8 cellular contexts compared by ENCODE assay signal in the genomic region with DNA sequence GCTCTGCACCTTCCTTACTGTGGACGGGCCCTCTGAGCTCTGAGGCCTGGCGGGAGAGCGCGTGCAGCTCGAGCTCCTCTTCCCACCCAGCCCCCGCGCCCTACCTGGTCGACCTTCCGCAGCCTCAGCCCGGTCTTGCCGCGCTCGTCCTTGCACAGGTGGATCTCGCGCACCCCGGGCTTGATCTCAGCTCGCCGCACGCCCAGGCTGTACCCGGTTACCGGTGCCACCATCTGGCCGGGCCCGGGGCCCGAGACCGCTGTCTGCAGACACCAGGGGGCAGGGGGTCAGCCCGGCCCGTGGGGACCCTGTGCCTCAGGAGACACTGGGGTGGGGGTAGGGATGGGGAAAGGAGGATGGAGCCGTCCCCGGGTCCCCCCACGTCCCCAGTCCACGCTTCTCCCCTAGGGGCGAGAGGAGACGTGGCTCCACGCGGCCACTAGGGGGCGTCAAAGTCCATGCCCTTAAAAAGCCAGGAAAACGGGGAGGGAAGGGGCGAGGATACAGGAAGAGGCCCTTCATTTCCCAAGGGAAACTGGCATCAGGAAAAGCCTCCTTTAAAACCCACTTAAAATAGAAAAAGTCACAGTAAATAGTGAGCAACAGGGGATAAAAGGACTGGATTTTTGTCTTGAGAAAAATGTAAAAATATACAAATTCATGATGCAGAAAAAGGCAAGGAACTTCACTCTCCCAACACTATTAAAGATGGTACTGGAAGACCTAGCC. TPM values are rescaled to one million over a fixed set of nuclear protein-coding genes. Genes with fewer than 3 reads are reported as not detected.
DNase-seq lines count a peak whose midpoint lies in the region; ATAC-seq and TF ChIP-seq lines count a peak whose summit lies in the region.

No MANE protein-coding gene starts in this region.

- no peak overlapping the region for H3K4me3 ChIP-seq in Panc1 (ENCODE audit: low read depth in 2 of 2, low read length in 2 of 2)
- peak overlapping the region; percentile 23 for H3K4me3 ChIP-seq in neural cell (ENCODE audit: low read length)

- H3K9me2 ChIP-seq in neural cell (ENCODE audit: insufficient read depth, low read length) = no peaks in the 10 kb centered on the region

- intact Hi-C loops in Panc1 (cut with micrococcal nuclease; ENCODE audit: unreplicated experiment) = loop anchor here (1.0 kb wide), 1 partner anchor 124 kb away; no protein-coding TSS in a partner anchor
- intact Hi-C loops in activated T-helper 2 cell treated with anti-CD3 and anti-CD28 coated beads, Interferon-gamma antibody, Interleukin-2, Interleukin-4, amounts not matched to agents 10 μg/mL and 5 μg/mL and 100 μg/mL, durations not matched to agents 14 hours and 24 hours and 36 hours (cut with micrococcal nuclease) = loop anchor here (1.0 kb wide), 1 partner anchor 124 kb away; no protein-coding TSS in a partner anchor

- H4K20me1 ChIP-seq in neural cell (ENCODE audit: insufficient read depth) = no peaks in the 10 kb centered on the region

- H3K36me3 ChIP-seq in Panc1 (ENCODE audit: control insufficient read depth, insufficient read depth, low read length) (no peaks in the 10 kb centered on the region), neural cell (ENCODE audit: insufficient read depth, low read length) (no peaks in the 10 kb centered on the region)

- no TSS peak for BruUV-seq in Panc1 (replicated peaks; lab: Mats Ljungman, UMichigan)

- POLR2A ChIA-PET in Panc1 (lab: Charles Lee) = no interaction called here

- H2AFZ ChIP-seq in neural cell (ENCODE audit: low read depth, low read length) = no peak overlapping the region

- no peak overlapping the region for H3K4me2 ChIP-seq in neural cell (ENCODE audit: low read length)

- no peak overlapping the region for H3K9ac ChIP-seq in neural cell (ENCODE audit: low read length)

- no peak overlapping the region for H3K27ac Mint-ChIP-seq in activated T-helper 2 cell treated with anti-CD3 and anti-CD28 coated beads, Interferon-gamma antibody, Interleukin-2, Interleukin-4, amounts not matched to agents 10 μg/mL and 5 μg/mL and 100 μg/mL, durations not matched to agents 14 hours and 24 hours and 36 hours

- H3K4me1 Mint-ChIP-seq in activated T-helper 2 cell treated with anti-CD3 and anti-CD28 coated beads, Interferon-gamma antibody, Interleukin-2, Interleukin-4, amounts not matched to agents 10 μg/mL and 5 μg/mL and 100 μg/mL, durations not matched to agents 14 hours and 24 hours and 36 hours (ENCODE audit: low read depth) = peaks cover 14% of the 10 kb centered on the region

- no peak for TF ChIP-seq EP300 in neural cell (conservative IDR thresholded peaks at IDR 0.05; ENCODE audit: poor library complexity, severe bottlenecking)

- in situ Hi-C loops in Panc1 (cut with HindIII; ENCODE audit: low pct_unique_long_range_greater_than_20kb, low sequenced_read_pairs) = no loop called here

- H3K4me3 Mint-ChIP-seq in activated T-helper 2 cell treated with anti-CD3 and anti-CD28 coated beads, Interferon-gamma antibody, Interleukin-2, Interleukin-4, amounts not matched to agents 10 μg/mL and 5 μg/mL and 100 μg/mL, durations not matched to agents 14 hours and 24 hours and 36 hours (ENCODE audit: low read depth) = no peak overlapping the region

- TF ChIP-seq CTCF in C4-2B (conservative IDR thresholded peaks at IDR 0.05) = peak; percentile 93
- TF ChIP-seq CTCF in Panc1 (IDR thresholded peaks at IDR 0.05) = peak; percentile 95
- peak; percentile 77 for TF ChIP-seq CTCF in neural cell (IDR thresholded peaks at IDR 0.05; ENCODE audit: poor library complexity, severe bottlenecking)

- H3K27ac ChIP-seq in C4-2B (no peak overlapping the region), Panc1 (ENCODE audit: low read length) (peak overlapping the region; percentile 11; the same call in 1 of the 2 replicates), neural cell (ENCODE audit: low read length) (no peak overlapping the region)

- H3K9me3 ChIP-seq in Panc1 (ENCODE audit: control insufficient read depth, insufficient read depth, low read depth, low read length) (no peaks in the 10 kb centered on the region), neural cell (ENCODE audit: low read length) (no peaks in the 10 kb centered on the region)

- no peaks in the 10 kb centered on the region for H3K9me3 Mint-ChIP-seq in activated T-helper 2 cell treated with anti-CD3 and anti-CD28 coated beads, Interferon-gamma antibody, Interleukin-2, Interleukin-4, amounts not matched to agents 10 μg/mL and 5 μg/mL and 100 μg/mL, durations not matched to agents 14 hours and 24 hours and 36 hours

- H3F3A ChIP-seq in neural cell (ENCODE audit: insufficient read depth, low read length, poor library complexity, severe bottlenecking) = no peaks in the 10 kb centered on the region

- CTCF ChIA-PET in Panc1 (lab: Charles Lee) = no interaction called here

- H3K27me3 ChIP-seq in Panc1 (ENCODE audit: control insufficient read depth, insufficient read depth, low read length) (no peaks in the 10 kb centered on the region), neural cell (ENCODE audit: insufficient read depth, low read depth, low read length) (no peaks in the 10 kb centered on the region)

- H3K4me1 ChIP-seq in Panc1 (ENCODE audit: control insufficient read depth, insufficient read depth, low read length) = peaks cover 9% of the 10 kb centered on the region; the same call in 1 of the 2 replicates

- no peaks in the 10 kb centered on the region for H3K36me3 Mint-ChIP-seq in activated T-helper 2 cell treated with anti-CD3 and anti-CD28 coated beads, Interferon-gamma antibody, Interleukin-2, Interleukin-4, amounts not matched to agents 10 μg/mL and 5 μg/mL and 100 μg/mL, durations not matched to agents 14 hours and 24 hours and 36 hours (ENCODE audit: low read depth)

- H3K79me2 ChIP-seq in neural cell (replicated peaks; ENCODE audit: insufficient read depth, low read length) = no peaks in the 10 kb centered on the region

- ATAC-seq in Panc1 (peak; percentile 81), GM21529 (IDR thresholded peaks at IDR 0.05; ENCODE audit: unreplicated experiment) (no peak)

- TF ChIP-seq RAD21 in neural cell (conservative IDR thresholded peaks at IDR 0.05) = peak; percentile 74

- DNase-seq in HT-29 (ENCODE audit: low spot score) = peak; percentile 72
- DNase-seq in Panc1 (ENCODE audit: low read depth, low spot score) = peak; percentile 35
- peak; percentile 38 for DNase-seq in activated T-helper 2 cell treated with anti-CD3 and anti-CD28 coated beads, Interferon-gamma antibody, Interleukin-2, Interleukin-4, amounts not matched to agents 10 μg/mL and 5 μg/mL and 100 μg/mL, durations not matched to agents 14 hours and 24 hours and 36 hours (ENCODE audit: low spot score)
- peak; percentile 68 for DNase-seq in fibroblast of the conjunctiva (ENCODE audit: low read depth)
- peak; percentile 51 for DNase-seq in stromal cell of bone marrow (ENCODE audit: low read depth)

- no peaks in the 10 kb centered on the region for H3K27me3 Mint-ChIP-seq in activated T-helper 2 cell treated with anti-CD3 and anti-CD28 coated beads, Interferon-gamma antibody, Interleukin-2, Interleukin-4, amounts not matched to agents 10 μg/mL and 5 μg/mL and 100 μg/mL, durations not matched to agents 14 hours and 24 hours and 36 hours (ENCODE audit: low read depth)

TF ChIP-seq in neural cell, 6 proteins besides CTCF, POLR2A, EP300 and RAD21:
- TF ChIP-seq SMC3 (conservative IDR thresholded peaks at IDR 0.05; ENCODE audit: poor library complexity) = peak; percentile 68
- no peak for TF ChIP-seq MXI1 (conservative IDR thresholded peaks at IDR 0.05; ENCODE audit: poor library complexity, severe bottlenecking)
- no peak for TF ChIP-seq EZH2 (IDR thresholded peaks at IDR 0.05; ENCODE audit: borderline replicate concordance, insufficient read depth, low read length, poor library complexity, severe bottlenecking)

RNA-seq across cellular contexts. Expression of a gene that starts 15.5 kb away (rescaled TPM):
- total RNA-seq in HT-29 (2014; rRNA removed; shearing (Covaris generic)) = 19.1 and 22.4 TPM in 2 replicates
- 1.8 TPM for total RNA-seq in Panc1 (2021; ENCODE audit: unreplicated experiment)
- 5.5 TPM for polyA plus RNA-seq in Panc1 (2012; ENCODE audit: insufficient read length)
- 3.2 and 4.1 TPM in 2 replicates for total RNA-seq in activated T-helper 2 cell treated with anti-CD3 and anti-CD28 coated beads, Interferon-gamma antibody, Interleukin-2, Interleukin-4, amounts not matched to agents 10 μg/mL and 5 μg/mL and 100 μg/mL, durations not matched to agents 14 hours and 24 hours and 36 hours
- polyA plus RNA-seq in neural cell = 3.1 and 5.2 TPM in 2 replicates
- polyA minus RNA-seq in neural cell = 0.69 and 0.73 TPM in 2 replicates

RNA-seq across cellular contexts. Expression of a gene that starts 47.3 kb away (rescaled TPM):
- 0.13 and 0.36 TPM in 2 replicates for total RNA-seq in HT-29 (2014; rRNA removed; shearing (Covaris generic))
- 6.4 TPM for total RNA-seq in Panc1 (2021; ENCODE audit: unreplicated experiment)
- 8.1 TPM for polyA plus RNA-seq in Panc1 (2012; ENCODE audit: insufficient read length)
- total RNA-seq in activated T-helper 2 cell treated with anti-CD3 and anti-CD28 coated beads, Interferon-gamma antibody, Interleukin-2, Interleukin-4, amounts not matched to agents 10 μg/mL and 5 μg/mL and 100 μg/mL, durations not matched to agents 14 hours and 24 hours and 36 hours = 2.7 and 3.1 TPM in 2 replicates
- 25.6 and 29.4 TPM in 2 replicates for polyA plus RNA-seq in neural cell
- 44.5 and 47.7 TPM in 2 replicates for polyA minus RNA-seq in neural cell
